14 cellular contexts compared by ENCODE assay signal in genomic region chr21:33219961-33220360, GRCh38. TPM values are rescaled to one million over a fixed set of nuclear protein-coding genes. Genes with fewer than 3 reads are reported as not detected.
DNase-seq lines count a peak whose midpoint lies in the region; ATAC-seq, FAIRE-seq and TF ChIP-seq lines count a peak whose summit lies in the region.
"Had no signal": no experiment of that assay in that cellular context is flagged by ENCODE, and none has a peak within 500 bp of the region (broad histone marks: within the 10 kb centered on the region; RNA-seq: fewer than 3 reads in every experiment).

No MANE protein-coding gene starts in this region.

- ATAC-seq in natural killer cell (peak in 2 of 3 donors; percentile 29 to 34), K562 (no peak), GM18511 (IDR thresholded peaks at IDR 0.05; ENCODE audit: unreplicated experiment) (no peak)
- no peak for ATAC-seq in natural killer cell treated with Interleukin-12 subunit alpha and Interleukin-12 subunit beta and Interleukin-15 and Interleukin-18, amount 100 ng/mL, for 72 hours
- ATAC-seq in stimulated activated memory B cell treated with anti-CD40 and anti-IgM and Interleukin-4, amounts not matched to agents 10 μg/mL and 1 μg/mL and 100 μg/mL, for 72 hours = no peak
- ATAC-seq: A549 had no signal

- no peaks in the 10 kb centered on the region; the same call in 1 of the 2 replicates for H3K36me3 ChIP-seq in OCI-LY7 (ENCODE audit: insufficient read depth, low read length)
- H3K36me3 ChIP-seq in K562 (ENCODE audit: control insufficient read depth, insufficient read depth, low read length) = no peaks in the 10 kb centered on the region
- H3K36me3 ChIP-seq in sigmoid colon = no peaks in the 10 kb centered on the region
- H3K36me3 ChIP-seq: BE2C had no signal

- BruUV-seq in OCI-LY7 (replicated peaks; lab: Mats Ljungman, UMichigan) = no TSS peak
- BruUV-seq in K562 (replicated peaks; lab: Mats Ljungman, UMichigan) = no TSS peak

- peaks cover 52 to 59% of the 10 kb centered on the region in 2 donors for H3K4me1 Mint-ChIP-seq in natural killer cell
- peaks cover 37 to 39% of the 10 kb centered on the region in 2 donors for H3K4me1 Mint-ChIP-seq in natural killer cell treated with Interleukin-12 subunit alpha and Interleukin-12 subunit beta and Interleukin-15 and Interleukin-18, amount 100 ng/mL, for 72 hours (ENCODE audit: low read depth in 2 of 2)
- H3K4me1 Mint-ChIP-seq in stimulated activated memory B cell treated with anti-CD40 and anti-IgM and Interleukin-4, amounts not matched to agents 10 μg/mL and 1 μg/mL and 100 μg/mL, for 72 hours = peaks cover 32% of the 10 kb centered on the region

- 68% methylated on average over 3 of the region's 3 CpGs for WGBS in K562 (ENCODE audit: insufficient coverage, low coverage, missing lambda C conversion rate)
- 89 to 93% methylated on average over 3 of the region's 3 CpGs for WGBS in sigmoid colon, 2 donors

- H3K4me3 ChIP-seq in OCI-LY7 (ENCODE audit: low read depth, low read length, poor library complexity, severe bottlenecking) = no peak overlapping the region
- no peak overlapping the region for H3K4me3 ChIP-seq in K562
- no peak overlapping the region for H3K4me3 ChIP-seq in sigmoid colon
- H3K4me3 ChIP-seq: A549 had no signal

- no peak for TF ChIP-seq POLR2A in K562 (conservative IDR thresholded peaks at IDR 0.05)
- TF ChIP-seq POLR2A in sigmoid colon (IDR thresholded peaks at IDR 0.05) = no peak

- no peaks in the 10 kb centered on the region for H3K27me3 ChIP-seq in K562 (ENCODE audit: control insufficient read depth in 2 of 2, insufficient read depth in 2 of 2, low read length in 2 of 2)
- H3K27me3 ChIP-seq in sigmoid colon = no peaks in the 10 kb centered on the region

- in situ Hi-C loops in K562 (cut with MboI) = no loop called here

- H3K9me3 ChIP-seq in OCI-LY7 (ENCODE audit: low read length) = peaks cover 19% of the 10 kb centered on the region; the same call in 1 of the 2 replicates
- H3K9me3 ChIP-seq in K562 (replicated peaks; ENCODE audit: control insufficient read depth, insufficient read depth, low read depth, low read length) = no peaks in the 10 kb centered on the region
- H3K9me3 ChIP-seq in sigmoid colon = no peaks in the 10 kb centered on the region
- H3K9me3 ChIP-seq: A549, BE2C had no signal

- peaks cover 6% of the 10 kb centered on the region for H3K36me3 Mint-ChIP-seq in natural killer cell
- no peaks in the 10 kb centered on the region for H3K36me3 Mint-ChIP-seq in natural killer cell treated with Interleukin-12 subunit alpha and Interleukin-12 subunit beta and Interleukin-15 and Interleukin-18, amount 100 ng/mL, for 72 hours
- H3K36me3 Mint-ChIP-seq in stimulated activated memory B cell treated with anti-CD40 and anti-IgM and Interleukin-4, amounts not matched to agents 10 μg/mL and 1 μg/mL and 100 μg/mL, for 72 hours = peaks cover 4% of the 10 kb centered on the region

- POLR2A ChIA-PET in OCI-LY7 (lab: Charles Lee) = interaction anchor here (0.9 to 2.9 kb wide), 2 partner anchors 9 to 75 kb away, joined by 3 to 11 read pairs; no protein-coding TSS in a partner anchor
- POLR2A ChIA-PET in K562 (lab: Yijun Ruan, JAX) = no interaction called here

- intact Hi-C loops in natural killer cell (cut with micrococcal nuclease) = no loop called here
- intact Hi-C loops in OCI-LY7 (cut with micrococcal nuclease; ENCODE audit: unreplicated experiment) = no loop called here
- intact Hi-C loops in K562 (cut with micrococcal nuclease) = no loop called here
- intact Hi-C loops in sigmoid colon (cut with DNase I) = no loop called here

- no peak overlapping the region for H3K4me2 ChIP-seq in OCI-LY7 (ENCODE audit: low read length)
- H3K4me2 ChIP-seq in K562 (ENCODE audit: insufficient read depth, low read length) = no peak overlapping the region
- H3K4me2 ChIP-seq: A549 had no signal

- no peaks in the 10 kb centered on the region for H3K9me2 ChIP-seq in OCI-LY7 (ENCODE audit: insufficient read depth, low read length)

- H3K27ac ChIP-seq in OCI-LY7 (ENCODE audit: low read depth, low read length, poor library complexity, severe bottlenecking) (no peak overlapping the region), K562 (ENCODE audit: extremely low read depth, low read depth, low read length) (no peak overlapping the region), sigmoid colon (no peak overlapping the region)
- H3K27ac ChIP-seq: A549, C4-2B had no signal

- no peak for FAIRE-seq in K562 (lab: Jason Lieb, UNC)
- FAIRE-seq: A549 had no signal

- no peak for TF ChIP-seq CTCF in natural killer cell (IDR thresholded peaks at IDR 0.05)
- TF ChIP-seq CTCF in OCI-LY7 (conservative IDR thresholded peaks at IDR 0.05; ENCODE audit: low read length) = no peak
- no peak for TF ChIP-seq CTCF in K562 (IDR thresholded peaks at IDR 0.05 in 2 of 3, conservative IDR thresholded peaks at IDR 0.05 in 1 of 3; ENCODE audit: insufficient read depth in 2 of 3, low read depth in 1 of 3, low read length in 3 of 3)
- no peak for TF ChIP-seq CTCF in sigmoid colon (IDR thresholded peaks at IDR 0.05)

- no peaks in the 10 kb centered on the region for H3K9me1 ChIP-seq in K562 (ENCODE audit: control insufficient read depth, insufficient read depth, low read length)

- H4K20me1 ChIP-seq in OCI-LY7 (ENCODE audit: insufficient read depth, low read length) = no peaks in the 10 kb centered on the region
- H4K20me1 ChIP-seq in K562 (replicated peaks; ENCODE audit: control insufficient read depth, insufficient read depth, low read length) = no peaks in the 10 kb centered on the region

- H3K4me3 Mint-ChIP-seq in natural killer cell = no peak overlapping the region
- H3K4me3 Mint-ChIP-seq in natural killer cell treated with Interleukin-12 subunit alpha and Interleukin-12 subunit beta and Interleukin-15 and Interleukin-18, amount 100 ng/mL, for 72 hours = no peak overlapping the region
- no peak overlapping the region for H3K4me3 Mint-ChIP-seq in stimulated activated memory B cell treated with anti-CD40 and anti-IgM and Interleukin-4, amounts not matched to agents 10 μg/mL and 1 μg/mL and 100 μg/mL, for 72 hours
- H3K4me3 Mint-ChIP-seq: H9 had no signal

- no peak for DNase-seq in natural killer cell
- no peak for DNase-seq in natural killer cell treated with Interleukin-12 subunit alpha and Interleukin-12 subunit beta and Interleukin-15 and Interleukin-18, amount 100 ng/mL, for 72 hours (ENCODE audit: low spot score)
- DNase-seq in OCI-LY7 (ENCODE audit: low spot score) = no peak
- no peak for DNase-seq in K562 (ENCODE audit: extremely low read depth in 1 of 4, low spot score in 3 of 4)
- DNase-seq in sigmoid colon = no peak
- DNase-seq: BE2C, DMS53, GF-D8, GOT3, H9 had no signal

- CTCF ChIA-PET in OCI-LY7 (lab: Charles Lee; ENCODE audit: unreplicated experiment) (no interaction called here), K562 (lab: Yijun Ruan, JAX; ENCODE audit: low intra/inter-chr PET ratio) (no interaction called here)

- no peak for TF ChIP-seq RAD21 in K562 (CRISPR knock-in tag; conservative IDR thresholded peaks at IDR 0.05 in 1 of 2, IDR thresholded peaks at IDR 0.05 in 1 of 2)

- TF ChIP-seq EP300 in K562 (IDR thresholded peaks at IDR 0.05; ENCODE audit: low read length) (no peak), sigmoid colon (IDR thresholded peaks at IDR 0.05) (no peak)

- peaks cover 44% of the 10 kb centered on the region for H3K4me1 ChIP-seq in OCI-LY7 (ENCODE audit: insufficient read depth, low read length, poor library complexity, severe bottlenecking)
- peaks cover 13 to 19% of the 10 kb centered on the region in 2 experiments; a peak in 4 of 5 replicates for H3K4me1 ChIP-seq in K562 (replicated peaks in 1 of 2; ENCODE audit: control insufficient read depth in 2 of 2, insufficient read depth in 2 of 2, low read length in 2 of 2)
- no peaks in the 10 kb centered on the region for H3K4me1 ChIP-seq in sigmoid colon
- H3K4me1 ChIP-seq: A549, BE2C had no signal

- H3K79me2 ChIP-seq in OCI-LY7 (ENCODE audit: insufficient read depth, low read depth, low read length) (no peaks in the 10 kb centered on the region), K562 (ENCODE audit: control insufficient read depth, insufficient read depth, low read length) (no peaks in the 10 kb centered on the region)

- H2AFZ ChIP-seq in OCI-LY7 (ENCODE audit: low read length) (0 out of 2 replicates have a peak overlapping the region, but pooled peaks have one; percentile 23), K562 (ENCODE audit: low read depth, low read length) (no peak overlapping the region)

- peak overlapping the region; percentile 36 to 72 for H3K27ac Mint-ChIP-seq in natural killer cell
- H3K27ac Mint-ChIP-seq in natural killer cell treated with Interleukin-12 subunit alpha and Interleukin-12 subunit beta and Interleukin-15 and Interleukin-18, amount 100 ng/mL, for 72 hours = no peak overlapping the region
- H3K27ac Mint-ChIP-seq in stimulated activated memory B cell treated with anti-CD40 and anti-IgM and Interleukin-4, amounts not matched to agents 10 μg/mL and 1 μg/mL and 100 μg/mL, for 72 hours = peak overlapping the region; percentile 42
- H3K27ac Mint-ChIP-seq: H9 had no signal

- no peaks in the 10 kb centered on the region for H3K9me3 Mint-ChIP-seq in natural killer cell
- no peaks in the 10 kb centered on the region for H3K9me3 Mint-ChIP-seq in natural killer cell treated with Interleukin-12 subunit alpha and Interleukin-12 subunit beta and Interleukin-15 and Interleukin-18, amount 100 ng/mL, for 72 hours
- no peaks in the 10 kb centered on the region for H3K9me3 Mint-ChIP-seq in stimulated activated memory B cell treated with anti-CD40 and anti-IgM and Interleukin-4, amounts not matched to agents 10 μg/mL and 1 μg/mL and 100 μg/mL, for 72 hours

- no peak overlapping the region for H3K9ac ChIP-seq in K562 (ENCODE audit: insufficient read depth in 1 of 2, low read depth in 2 of 2, low read length in 2 of 2)

- no peaks in the 10 kb centered on the region for H3K27me3 Mint-ChIP-seq in natural killer cell (ENCODE audit: low read depth in 2 of 2)
- no peaks in the 10 kb centered on the region for H3K27me3 Mint-ChIP-seq in natural killer cell treated with Interleukin-12 subunit alpha and Interleukin-12 subunit beta and Interleukin-15 and Interleukin-18, amount 100 ng/mL, for 72 hours
- H3K27me3 Mint-ChIP-seq in stimulated activated memory B cell treated with anti-CD40 and anti-IgM and Interleukin-4, amounts not matched to agents 10 μg/mL and 1 μg/mL and 100 μg/mL, for 72 hours = no peaks in the 10 kb centered on the region

RNA-seq across cellular contexts. Expression of gene IFNAR2, which starts 9.8 kb away (rescaled TPM):
- 100 to 1,000 TPM in 1 of 3 donors, 10 to 100 TPM in 2; 65.4 to 105 (median 70.9) TPM for total RNA-seq in natural killer cell
- total RNA-seq in natural killer cell treated with Interleukin-12 subunit alpha and Interleukin-12 subunit beta and Interleukin-15 and Interleukin-18, amount 100 ng/mL, for 72 hours = 10 to 100 TPM; 16.9 to 17.6 TPM
- 22.1 and 24.8 TPM in 2 replicates for total RNA-seq in OCI-LY7 (2014; rRNA removed; shearing (Covaris generic))
- 93.5 and 114 TPM in 2 replicates for total RNA-seq in OCI-LY7 (2022)
- total RNA-seq in K562 (2011; cell fraction: chromatin; rRNA removed; ENCODE audit: low replicate concordance) = 29.8 and 65.1 TPM in 2 replicates
- total RNA-seq in K562 (2011; cell fraction: nucleolus; rRNA removed) = 11.2 and 16.6 TPM in 2 replicates
- 24.8 and 38.1 TPM in 2 replicates for total RNA-seq in K562 (2011; cell fraction: nucleoplasm; rRNA removed)
- 1.7 and 2.7 TPM in 2 replicates for total RNA-seq in K562 (2014; rRNA removed)
- 8.4 and 9.8 TPM in 2 replicates for total RNA-seq in K562 (2014; rRNA removed; fragmentation: Illumina TruSeq; extraction: Trizol)
- total RNA-seq in K562 (2015; rRNA removed; fragmentation: Illumina TruSeq; extraction: Trizol) = 4.2 and 5.6 TPM in 2 replicates
- total RNA-seq in K562 (2021) = 16.3 and 19.1 TPM in 2 replicates
- 48.3 and 58.0 TPM in 2 replicates for polyA plus RNA-seq in K562 (2011; rRNA removed)
- polyA plus RNA-seq in K562 (2011; cell fraction: cytosol; rRNA removed) = 13.1 and 25.7 TPM in 2 replicates
- 16.2 and 31.7 TPM in 2 replicates for polyA plus RNA-seq in K562 (2011; cell fraction: nucleus; rRNA removed)
- polyA plus RNA-seq in K562 (2012) = 18.0 and 32.6 TPM in 2 replicates
- 26.1 and 31.9 TPM in 2 replicates for polyA plus RNA-seq in K562 (2014; fragmentation: Illumina TruSeq; extraction: Trizol)
- polyA plus RNA-seq in K562 (2014; fragmentation: Nextera tagmentation; extraction: Ambion mirVana) = 1 to 10 TPM; 3.1 to 6.1 TPM
- polyA plus RNA-seq in K562 (2014; rRNA removed) = 19.3 and 23.5 TPM in 2 replicates
- polyA minus RNA-seq in K562 (2011; rRNA and poly(A)+ RNA removed) = 32.3 and 42.9 TPM in 2 replicates
- polyA minus RNA-seq in K562 (2011; cell fraction: cytosol; rRNA and poly(A)+ RNA removed) = 13.5 and 15.5 TPM in 2 replicates
- polyA minus RNA-seq in K562 (2011; cell fraction: nucleus; rRNA and poly(A)+ RNA removed) = 4.4 and 8.8 TPM in 2 replicates
- 10 to 100 TPM in 3 of 4 donors, 1 to 10 TPM in 1; 7.6 to 19.0 (median 12.2) TPM for total RNA-seq in sigmoid colon
- 10 to 100 TPM in 1 of 3 donors, 1 to 10 TPM in 2; 6.6 to 15.2 (median 7.9) TPM for polyA plus RNA-seq in sigmoid colon

RNA-seq across cellular contexts. Expression of gene IL10RB, which starts 46.2 kb away (rescaled TPM):
- total RNA-seq in natural killer cell (10 to 100 TPM; 18.4 to 27.8 (median 27.3) TPM), OCI-LY7 (2022) (48.3 and 54.5 TPM in 2 replicates), K562 (2014; rRNA removed) (25.3 and 31.2 TPM in 2 replicates), K562 (2014; rRNA removed; fragmentation: Illumina TruSeq; extraction: Trizol) (21.3 and 23.0 TPM in 2 replicates), K562 (2015; rRNA removed; fragmentation: Illumina TruSeq; extraction: Trizol) (25.1 and 25.3 TPM in 2 replicates), K562 (2021) (17.5 TPM in 2 replicates), sigmoid colon (10 to 100 TPM; 15.0 to 26.2 (median 23.6) TPM)
- 10 to 100 TPM; 19.9 to 22.2 TPM for total RNA-seq in natural killer cell treated with Interleukin-12 subunit alpha and Interleukin-12 subunit beta and Interleukin-15 and Interleukin-18, amount 100 ng/mL, for 72 hours
- 44.3 and 48.0 TPM in 2 replicates for total RNA-seq in OCI-LY7 (2014; rRNA removed; shearing (Covaris generic))
- total RNA-seq in K562 (2011; cell fraction: chromatin; rRNA removed; ENCODE audit: low replicate concordance) = 29.7 and 42.2 TPM in 2 replicates
- 53.8 and 58.4 TPM in 2 replicates for total RNA-seq in K562 (2011; cell fraction: nucleolus; rRNA removed)
- total RNA-seq in K562 (2011; cell fraction: nucleoplasm; rRNA removed) = 50.7 and 54.7 TPM in 2 replicates
- polyA plus RNA-seq in K562 (2011; rRNA removed) (29.9 and 33.1 TPM in 2 replicates), K562 (2014; fragmentation: Illumina TruSeq; extraction: Trizol) (29.6 and 33.8 TPM in 2 replicates), K562 (2014; fragmentation: Nextera tagmentation; extraction: Ambion mirVana) (10 to 100 TPM; 10.9 to 14.7 TPM), K562 (2014; rRNA removed) (19.3 and 22.1 TPM in 2 replicates), sigmoid colon (10 to 100 TPM; 30.0 to 66.8 (median 34.4) TPM)
- polyA plus RNA-seq in K562 (2011; cell fraction: cytosol; rRNA removed) = 26.0 and 37.2 TPM in 2 replicates
- polyA plus RNA-seq in K562 (2011; cell fraction: nucleus; rRNA removed) = 11.5 and 12.0 TPM in 2 replicates
- polyA plus RNA-seq in K562 (2012) = 26.1 and 35.7 TPM in 2 replicates
- polyA minus RNA-seq in K562 (2011; rRNA and poly(A)+ RNA removed) = 36.6 and 39.8 TPM in 2 replicates
- polyA minus RNA-seq in K562 (2011; cell fraction: cytosol; rRNA and poly(A)+ RNA removed) = 17.2 and 27.0 TPM in 2 replicates
- 8.1 and 12.9 TPM in 2 replicates for polyA minus RNA-seq in K562 (2011; cell fraction: nucleus; rRNA and poly(A)+ RNA removed)

Comparison
In these comparisons a context has a peak if more than half of its experiments do, and no peak if none do; other contexts are left out.
1. ATAC-seq: peak in natural killer cell (2 of 3); none in natural killer cell treated with Interleukin-12 subunit alpha and Interleukin-12 subunit beta and Interleukin-15 and Interleukin-18, amount 100 ng/mL, for 72 hours (0 of 2), K562 (single experiment), stimulated activated memory B cell treated with anti-CD40 and anti-IgM and Interleukin-4, amounts not matched to agents 10 μg/mL and 1 μg/mL and 100 μg/mL, for 72 hours (single experiment) and GM18511 (single experiment).
2. H3K27ac Mint-ChIP-seq: peak in natural killer cell (2 of 2) and stimulated activated memory B cell treated with anti-CD40 and anti-IgM and Interleukin-4, amounts not matched to agents 10 μg/mL and 1 μg/mL and 100 μg/mL, for 72 hours (single experiment); none in natural killer cell treated with Interleukin-12 subunit alpha and Interleukin-12 subunit beta and Interleukin-15 and Interleukin-18, amount 100 ng/mL, for 72 hours (0 of 2).